9 cellular contexts compared by ENCODE assay signal in the genomic region with DNA sequence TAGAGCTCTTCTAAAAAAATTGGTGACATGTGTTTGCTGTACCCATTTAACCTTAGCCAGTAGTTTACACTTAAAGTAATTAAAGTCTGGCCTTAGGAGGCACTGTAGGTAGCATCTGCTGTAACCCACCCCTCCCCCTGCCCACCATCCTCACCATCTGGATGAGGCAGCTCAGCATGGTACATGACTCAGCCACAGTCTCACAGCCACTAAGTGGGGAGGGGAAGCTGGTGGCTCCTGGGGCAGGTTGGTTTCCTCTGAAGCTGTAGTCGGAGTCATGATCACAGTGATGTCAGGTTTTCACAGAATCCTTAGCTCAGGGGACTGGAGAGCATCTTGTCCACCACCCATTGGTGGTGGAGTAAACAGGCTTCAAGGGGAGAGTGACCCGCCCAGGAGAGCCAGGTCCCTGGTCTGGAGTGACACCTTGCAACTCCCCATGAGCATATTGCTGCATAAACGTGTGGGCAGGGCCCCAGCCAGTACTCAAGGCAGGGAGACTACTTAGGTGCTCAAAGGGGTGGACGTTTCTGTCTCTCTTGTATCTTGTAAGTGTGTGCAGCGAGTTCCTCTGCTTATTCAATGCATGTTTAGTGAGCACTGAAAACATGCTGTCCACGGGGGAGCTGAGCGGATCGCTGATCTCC.
A peak's percentile ranks its signal among the peaks of the same experiment; 100 is the strongest.
DNase-seq lines count a peak whose midpoint lies in the region; ATAC-seq, FAIRE-seq and TF ChIP-seq lines count a peak whose summit lies in the region.
"Had no signal": no experiment of that assay in that cellular context is flagged by ENCODE, and none has a peak within 500 bp of the region (broad histone marks: within the 10 kb centered on the region; RNA-seq: fewer than 3 reads in every experiment).

No MANE protein-coding gene starts in this region.

- H2AK5ac ChIP-seq in mesendoderm (ENCODE audit: low read length): no peak overlapping the region

- no peaks in the 10 kb centered on the region for H3K79me2 ChIP-seq in mesendoderm (ENCODE audit: control insufficient read depth, insufficient read depth, low read length)

- no peak overlapping the region for H2BK120ac ChIP-seq in mesendoderm (ENCODE audit: low read depth, low read length)

- H3K79me1 ChIP-seq in mesendoderm (ENCODE audit: low read length): no peaks in the 10 kb centered on the region

- H3K9me3 ChIP-seq in heart left ventricle (no peaks in the 10 kb centered on the region), right atrium auricular region (no peaks in the 10 kb centered on the region)

- TF ChIP-seq CTCF in heart left ventricle (IDR thresholded peaks at IDR 0.05) (no peak), right atrium auricular region (IDR thresholded peaks at IDR 0.05) (no peak)

- no peak overlapping the region for H3K9ac ChIP-seq in mesendoderm (ENCODE audit: low read length)

- peaks cover 12% of the 10 kb centered on the region for H3K4me1 Mint-ChIP-seq in activated T-cell treated with anti-CD3 and anti-CD28 coated beads, Interleukin-2, amount 50 U/mL, for 4 hours (ENCODE audit: low read depth)

- H3K4ac ChIP-seq in mesendoderm (ENCODE audit: low read depth, low read length): no peak overlapping the region

- H3K9me3 Mint-ChIP-seq in activated T-cell treated with anti-CD3 and anti-CD28 coated beads, Interleukin-2, amount 50 U/mL, for 4 hours: no peaks in the 10 kb centered on the region

- no peak for ATAC-seq in heart left ventricle
- ATAC-seq in activated T-cell treated with anti-CD3 and anti-CD28 coated beads, Interleukin-2, amount 50 U/mL, for 4 hours: peak; percentile 99
- no peak for ATAC-seq in GM21381 (IDR thresholded peaks at IDR 0.05; ENCODE audit: unreplicated experiment)
- no peak for ATAC-seq in Right ventricle myocardium superior (ENCODE audit: poor library complexity)
- no peak for ATAC-seq in GM21737 (IDR thresholded peaks at IDR 0.05; ENCODE audit: unreplicated experiment)

- H2BK5ac ChIP-seq in mesendoderm (ENCODE audit: low read length): no peak overlapping the region

- H3K27me3 Mint-ChIP-seq in activated T-cell treated with anti-CD3 and anti-CD28 coated beads, Interleukin-2, amount 50 U/mL, for 4 hours (ENCODE audit: low read depth): no peaks in the 10 kb centered on the region

- no peak overlapping the region for H3K4me3 ChIP-seq in heart left ventricle
- no peak overlapping the region for H3K4me3 ChIP-seq in right atrium auricular region
- H3K4me3 ChIP-seq in mesendoderm (ENCODE audit: low read length): no peak overlapping the region

- H3K36me3 Mint-ChIP-seq in activated T-cell treated with anti-CD3 and anti-CD28 coated beads, Interleukin-2, amount 50 U/mL, for 4 hours (ENCODE audit: insufficient read depth): peaks cover 24% of the 10 kb centered on the region

- H4K5ac ChIP-seq in mesendoderm (ENCODE audit: low read length): no peak overlapping the region

- WGBS in heart left ventricle, 4 donors: 84 to 88% (median 85%) methylated on average over 7 to 8 of the region's 8 CpGs
- WGBS in mesendoderm (ENCODE audit: extremely low coverage, insufficient coverage, low lambda C conversion rate): no CpG with 5 or more reads among the region's 8 CpGs

- intact Hi-C loops in heart left ventricle (cut with DNase I) (loop anchor here in 1 of 10 donors (2.0 kb wide), 1 partner anchor 14 kb away; no protein-coding TSS in a partner anchor), Right ventricle myocardium superior (cut with DNase I) (no loop called here)

- no peak overlapping the region for H3K4me2 ChIP-seq in mesendoderm (ENCODE audit: low read length)

- H3K4me1 ChIP-seq in heart left ventricle (peaks cover 0 to 65% (median 20%) of the 10 kb centered on the region in 12 donors), right atrium auricular region (peaks cover 0 to 58% of the 10 kb centered on the region in 2 donors), mesendoderm (ENCODE audit: control insufficient read depth, low read depth, low read length) (no peaks in the 10 kb centered on the region)

- peak in 3 of 5 donors; percentile 18 to 35 (median 21) for DNase-seq in heart left ventricle
- no peak for DNase-seq in right atrium auricular region (ENCODE audit: low spot score)
- peak; percentile 62 for DNase-seq in activated T-cell treated with anti-CD3 and anti-CD28 coated beads, Interleukin-2, amount 50 U/mL, for 4 hours
- peak; percentile 78 for DNase-seq in mesendoderm
- DNase-seq in urothelium cell line (ENCODE audit: low spot score): peak; percentile 72
- DNase-seq in Right ventricle myocardium superior: no peak
- DNase-seq: T-helper 9 cell had no signal

- no peak overlapping the region for H3K18ac ChIP-seq in mesendoderm (ENCODE audit: low read length)

- H3K23ac ChIP-seq in mesendoderm (ENCODE audit: low read length): no peak overlapping the region

- H2BK15ac ChIP-seq in mesendoderm (replicated peaks; ENCODE audit: low read depth): no peak overlapping the region

- H3K27ac ChIP-seq in heart left ventricle (peak overlapping the region in 1 of 12 donors; percentile 82), right atrium auricular region (no peak overlapping the region), mesendoderm (ENCODE audit: low read depth, low read length) (no peak overlapping the region)

- peak; percentile 85 for FAIRE-seq in urothelium cell line (lab: Jason Lieb, UNC)

- no peak for TF ChIP-seq POLR2A in heart left ventricle (IDR thresholded peaks at IDR 0.05)

- no peak overlapping the region for H4K8ac ChIP-seq in mesendoderm (ENCODE audit: low read depth, low read length)

- no peak overlapping the region for H3K4me3 Mint-ChIP-seq in activated T-cell treated with anti-CD3 and anti-CD28 coated beads, Interleukin-2, amount 50 U/mL, for 4 hours

- H3K27me3 ChIP-seq in heart left ventricle (no peaks in the 10 kb centered on the region), right atrium auricular region (no peaks in the 10 kb centered on the region), mesendoderm (ENCODE audit: insufficient read depth, low read length, poor library complexity) (no peaks in the 10 kb centered on the region)

- H3K36me3 ChIP-seq in heart left ventricle (peaks cover 0 to 34% (median 7%) of the 10 kb centered on the region in 9 donors), right atrium auricular region (no peaks in the 10 kb centered on the region), mesendoderm (ENCODE audit: control insufficient read depth, insufficient read depth, low read length) (no peaks in the 10 kb centered on the region)

- H3K56ac ChIP-seq in mesendoderm (ENCODE audit: low read length): no peak overlapping the region

Comparison
In these comparisons a context has a peak if more than half of its experiments do, and no peak if none do; other contexts are left out.
1. DNase-seq: peak in heart left ventricle (3 of 5), activated T-cell treated with anti-CD3 and anti-CD28 coated beads, Interleukin-2, amount 50 U/mL, for 4 hours (single experiment), mesendoderm (single experiment) and urothelium cell line (single experiment); none in right atrium auricular region (single experiment) and Right ventricle myocardium superior (single experiment).
2. ATAC-seq: peak in activated T-cell treated with anti-CD3 and anti-CD28 coated beads, Interleukin-2, amount 50 U/mL, for 4 hours (2 of 2); none in heart left ventricle (0 of 4), GM21381 (single experiment), Right ventricle myocardium superior (single experiment) and GM21737 (single experiment).